Comparison of ENCODE assay signal across 1 cellular context in the genomic region with DNA sequence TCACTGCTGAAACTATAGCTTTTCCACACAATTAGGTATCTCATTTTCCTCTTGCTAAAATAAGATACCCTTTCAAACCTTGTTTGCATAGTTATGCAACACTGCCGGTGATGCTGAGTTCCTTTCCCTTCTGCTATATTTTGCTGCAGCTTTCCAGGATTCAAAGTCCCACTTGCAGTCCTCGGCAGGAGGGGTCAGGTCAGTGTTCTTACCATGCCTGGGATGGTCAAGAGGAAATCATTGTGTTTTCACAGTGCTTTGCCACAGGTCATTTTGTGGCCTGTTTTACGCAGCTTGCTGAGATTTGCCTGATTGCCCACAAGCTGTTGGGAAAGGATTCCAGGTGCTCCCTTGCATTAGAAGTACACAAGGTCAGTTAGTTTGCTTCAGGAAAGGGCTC.
TF ChIP-seq lines count a peak whose summit lies in the region.

No MANE protein-coding gene starts in this region.

TF ChIP-seq in HepG2, 621 proteins besides CTCF, POLR2A, EP300 and RAD21 (continued from another document and continues in another):
- TF ChIP-seq, protein P1, sequence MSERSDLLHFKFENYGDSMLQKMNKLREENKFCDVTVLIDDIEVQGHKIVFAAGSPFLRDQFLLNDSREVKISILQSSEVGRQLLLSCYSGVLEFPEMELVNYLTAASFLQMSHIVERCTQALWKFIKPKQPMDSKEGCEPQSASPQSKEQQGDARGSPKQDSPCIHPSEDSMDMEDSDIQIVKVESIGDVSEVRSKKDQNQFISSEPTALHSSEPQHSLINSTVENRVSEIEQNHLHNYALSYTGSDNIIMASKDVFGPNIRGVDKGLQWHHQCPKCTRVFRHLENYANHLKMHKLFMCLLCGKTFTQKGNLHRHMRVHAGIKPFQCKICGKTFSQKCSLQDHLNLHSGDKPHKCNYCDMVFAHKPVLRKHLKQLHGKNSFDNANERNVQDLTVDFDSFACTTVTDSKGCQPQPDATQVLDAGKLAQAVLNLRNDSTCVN (CRISPR knock-in tag; IDR thresholded peaks at IDR 0.05; ENCODE audit: borderline replicate concordance), result no peak
- no peak for TF ChIP-seq CCAR2 (optimal IDR thresholded peaks at IDR 0.05; ENCODE audit: low read depth, low read length)
- TF ChIP-seq ZNF761 (CRISPR knock-in tag; conservative IDR thresholded peaks at IDR 0.05), result no peak
- no peak for TF ChIP-seq ZNF12 (CRISPR knock-in tag; IDR thresholded peaks at IDR 0.05)
- TF ChIP-seq ASH2L (IDR thresholded peaks at IDR 0.05; ENCODE audit: insufficient read length, low read depth, low read length), result no peak
- TF ChIP-seq REPIN1 (CRISPR knock-in tag; IDR thresholded peaks at IDR 0.05; ENCODE audit: borderline replicate concordance, low read depth), result no peak
- TF ChIP-seq ZNF784 (CRISPR knock-in tag; IDR thresholded peaks at IDR 0.05; ENCODE audit: borderline replicate concordance), result no peak
- no peak for TF ChIP-seq ZNF256 (CRISPR knock-in tag; conservative IDR thresholded peaks at IDR 0.05)
- TF ChIP-seq NPAS2 (CRISPR knock-in tag; IDR thresholded peaks at IDR 0.05; ENCODE audit: borderline replicate concordance), result no peak
- TF ChIP-seq ZBTB33 (CRISPR knock-in tag; IDR thresholded peaks at IDR 0.05), result no peak
- TF ChIP-seq ZNF616 (CRISPR knock-in tag; IDR thresholded peaks at IDR 0.05; ENCODE audit: low read depth), result no peak
- no peak for TF ChIP-seq POLR2AphosphoS5 (IDR thresholded peaks at IDR 0.05; ENCODE audit: low read depth, low read length)
- TF ChIP-seq ZNF44 (CRISPR knock-in tag; IDR thresholded peaks at IDR 0.05), result no peak
- no peak for TF ChIP-seq AGO1 (IDR thresholded peaks at IDR 0.05; ENCODE audit: low read depth, low read length, poor library complexity, severe bottlenecking)
- no peak for TF ChIP-seq RERE (CRISPR knock-in tag; IDR thresholded peaks at IDR 0.05; ENCODE audit: low read depth)
- TF ChIP-seq PHF8 (CRISPR knock-in tag; IDR thresholded peaks at IDR 0.05), result no peak
- TF ChIP-seq ZNF124 (CRISPR knock-in tag; IDR thresholded peaks at IDR 0.05), result peak; percentile 89
- no peak for TF ChIP-seq MIXL1 (CRISPR knock-in tag; IDR thresholded peaks at IDR 0.05)
- no peak for TF ChIP-seq STAG1 (CRISPR knock-in tag; IDR thresholded peaks at IDR 0.05)
- no peak for TF ChIP-seq ZNF225 (CRISPR knock-in tag; IDR thresholded peaks at IDR 0.05)
- TF ChIP-seq TCF7 (IDR thresholded peaks at IDR 0.05; ENCODE audit: low read depth), result peak; percentile 16; the same call in 1 of the 2 replicates
- TF ChIP-seq FIP1L1 (IDR thresholded peaks at IDR 0.05; ENCODE audit: borderline replicate concordance, insufficient read depth, low read depth, low read length), result no peak
- peak; percentile 45 for TF ChIP-seq XRCC5 (optimal IDR thresholded peaks at IDR 0.05; ENCODE audit: low read length)
- TF ChIP-seq SOX5 (CRISPR knock-in tag; IDR thresholded peaks at IDR 0.05; ENCODE audit: borderline replicate concordance), result peak; percentile 59
- no peak for TF ChIP-seq YEATS4 (CRISPR knock-in tag; IDR thresholded peaks at IDR 0.05; ENCODE audit: borderline replicate concordance)
- TF ChIP-seq PRDM15 (CRISPR knock-in tag; IDR thresholded peaks at IDR 0.05), result no peak
- TF ChIP-seq ZNF800 (CRISPR knock-in tag; IDR thresholded peaks at IDR 0.05), result no peak
- no peak for TF ChIP-seq RFX3 (CRISPR knock-in tag; IDR thresholded peaks at IDR 0.05)
- TF ChIP-seq ZFP91 (CRISPR knock-in tag; IDR thresholded peaks at IDR 0.05; ENCODE audit: borderline replicate concordance), result no peak
- no peak for TF ChIP-seq TBX3 (IDR thresholded peaks at IDR 0.05; ENCODE audit: borderline replicate concordance)
- TF ChIP-seq NR2F6 (IDR thresholded peaks at IDR 0.05), result peak; percentile 51; the same call in 1 of the 2 replicates
- TF ChIP-seq NR2F6 (CRISPR knock-in tag; IDR thresholded peaks at IDR 0.05), result peak; percentile 65; the same call in 1 of the 2 replicates
- TF ChIP-seq POLR2G (IDR thresholded peaks at IDR 0.05; ENCODE audit: low read depth, low read length), result no peak
- TF ChIP-seq SUZ12 (IDR thresholded peaks at IDR 0.05; ENCODE audit: low read depth, low read length), result no peak
- TF ChIP-seq ZBTB42 (CRISPR knock-in tag; IDR thresholded peaks at IDR 0.05), result no peak
- TF ChIP-seq, protein P2, sequence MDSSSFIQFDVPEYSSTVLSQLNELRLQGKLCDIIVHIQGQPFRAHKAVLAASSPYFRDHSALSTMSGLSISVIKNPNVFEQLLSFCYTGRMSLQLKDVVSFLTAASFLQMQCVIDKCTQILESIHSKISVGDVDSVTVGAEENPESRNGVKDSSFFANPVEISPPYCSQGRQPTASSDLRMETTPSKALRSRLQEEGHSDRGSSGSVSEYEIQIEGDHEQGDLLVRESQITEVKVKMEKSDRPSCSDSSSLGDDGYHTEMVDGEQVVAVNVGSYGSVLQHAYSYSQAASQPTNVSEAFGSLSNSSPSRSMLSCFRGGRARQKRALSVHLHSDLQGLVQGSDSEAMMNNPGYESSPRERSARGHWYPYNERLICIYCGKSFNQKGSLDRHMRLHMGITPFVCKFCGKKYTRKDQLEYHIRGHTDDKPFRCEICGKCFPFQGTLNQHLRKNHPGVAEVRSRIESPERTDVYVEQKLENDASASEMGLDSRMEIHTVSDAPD (CRISPR knock-in tag; IDR thresholded peaks at IDR 0.05), result no peak
- no peak for TF ChIP-seq MEIS2 (CRISPR knock-in tag; IDR thresholded peaks at IDR 0.05)
- no peak for TF ChIP-seq HNRNPL (IDR thresholded peaks at IDR 0.05; ENCODE audit: low read depth, low read length)
